In the genomic region with DNA sequence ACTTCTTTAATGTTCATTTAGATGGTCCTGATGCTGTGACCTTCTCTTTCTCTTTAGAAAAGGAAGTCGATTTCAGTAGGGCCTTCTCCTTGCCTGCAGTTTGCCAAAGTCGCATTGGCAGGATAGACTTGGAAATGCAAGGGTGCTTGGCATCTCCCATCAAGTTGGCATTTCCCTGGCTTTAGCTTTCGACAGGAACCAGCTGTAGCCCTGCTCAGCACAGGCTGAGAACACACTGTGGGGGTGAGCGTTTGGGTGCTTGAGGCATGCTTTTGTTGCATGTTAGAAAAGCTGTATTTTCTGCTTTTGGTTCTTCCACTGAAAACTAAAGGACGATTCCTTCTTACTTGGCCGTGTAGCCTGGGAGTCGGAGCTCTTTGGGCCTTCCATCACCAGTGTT, we compare ENCODE assay signal across 17 cellular contexts. TPM values are rescaled to one million over a fixed set of nuclear protein-coding genes. Genes with fewer than 3 reads are reported as not detected.
A peak's percentile ranks its signal among the peaks of the same experiment; 100 is the strongest.
DNase-seq lines count a peak whose midpoint lies in the region; ATAC-seq and TF ChIP-seq lines count a peak whose summit lies in the region.
"Had no signal": no experiment of that assay in that cellular context is flagged by ENCODE, and none has a peak within 500 bp of the region (broad histone marks: within the 10 kb centered on the region; RNA-seq: fewer than 3 reads in every experiment).

No MANE protein-coding gene starts in this region.

- H3K9me3 ChIP-seq in heart right ventricle (peaks cover 0 to 6% (median 0%) of the 10 kb centered on the region in 11 donors), ovary (no peaks in the 10 kb centered on the region), aorta (ENCODE audit: control insufficient read depth, low read length) (no peaks in the 10 kb centered on the region)

- intact Hi-C loops in heart right ventricle (cut with DNase I): no loop called here
- intact Hi-C loops in Right ventricle myocardium superior (cut with DNase I): no loop called here
- intact Hi-C loops in ovary (cut with DNase I): no loop called here
- intact Hi-C loops in aorta (cut with DNase I): no loop called here

- H3K27ac ChIP-seq in heart right ventricle: peak overlapping the region in 5 of 10 donors; percentile 5 to 65 (median 30)
- H3K27ac ChIP-seq in coronary artery: peak overlapping the region; percentile 66 to 88
- no peak overlapping the region for H3K27ac ChIP-seq in ovary
- peak overlapping the region in 1 of 2 donors; percentile 52 for H3K27ac ChIP-seq in aorta (ENCODE audit: low read depth in 1 of 2, low read length in 2 of 2)
- H3K27ac ChIP-seq: KMS-11 had no signal

- H3K4me1 ChIP-seq in heart right ventricle (peaks cover 0 to 35% (median 8%) of the 10 kb centered on the region in 9 donors), ovary (ENCODE audit: insufficient read depth) (peaks cover 33% of the 10 kb centered on the region), aorta (ENCODE audit: control insufficient read depth in 1 of 2, insufficient read depth in 2 of 2, low read length in 2 of 2) (no peaks in the 10 kb centered on the region)

- no peak overlapping the region for H3K4me3 ChIP-seq in heart right ventricle
- peak overlapping the region; percentile 35 for H3K4me3 ChIP-seq in coronary artery
- H3K4me3 ChIP-seq in ovary: no peak overlapping the region
- no peak overlapping the region for H3K4me3 ChIP-seq in aorta (ENCODE audit: low read length in 2 of 2)
- H3K4me3 ChIP-seq: smooth muscle cell had no signal

- TF ChIP-seq POLR2A in ovary (IDR thresholded peaks at IDR 0.05): no peak

- H3K27me3 ChIP-seq in heart right ventricle (no peaks in the 10 kb centered on the region), ovary (no peaks in the 10 kb centered on the region), aorta (ENCODE audit: control insufficient read depth in 1 of 2, insufficient read depth in 2 of 2, low read length in 1 of 2) (no peaks in the 10 kb centered on the region)

- TF ChIP-seq CTCF in heart right ventricle (IDR thresholded peaks at IDR 0.05) (no peak), coronary artery (IDR thresholded peaks at IDR 0.05) (no peak), ovary (IDR thresholded peaks at IDR 0.05) (no peak)

- H3K36me3 ChIP-seq in heart right ventricle (no peaks in the 10 kb centered on the region), ovary (no peaks in the 10 kb centered on the region), aorta (ENCODE audit: control insufficient read depth in 1 of 2, insufficient read depth in 2 of 2, low read length in 1 of 2) (no peaks in the 10 kb centered on the region)

- no peak for TF ChIP-seq EP300 in ovary (IDR thresholded peaks at IDR 0.05)

- ATAC-seq in heart right ventricle (peak in 5 of 8 donors; percentile 32 to 65 (median 47)), Right ventricle myocardium superior (ENCODE audit: poor library complexity) (no peak), aorta (ENCODE audit: low FRiP score) (peak; percentile 58), HG03045 (IDR thresholded peaks at IDR 0.05; ENCODE audit: unreplicated experiment) (no peak)
- ATAC-seq: HCT116, left lobe of liver had no signal

- 67 to 71% methylated on average over 7 of the region's 7 CpGs for WGBS in heart right ventricle, 2 donors
- WGBS in ovary, 3 donors: 20 to 43% (median 33%) methylated on average over 7 of the region's 7 CpGs
- 4 to 7% methylated on average over 7 of the region's 7 CpGs for WGBS in aorta, 2 donors

- DNase-seq in heart right ventricle: peak in 1 of 2 donors; percentile 14
- no peak for DNase-seq in Right ventricle myocardium superior
- DNase-seq in coronary artery (ENCODE audit: low spot score): peak; percentile 81
- DNase-seq in ovary: peak; percentile 19 to 51 (median 39)
- DNase-seq in aorta: peak in 1 of 2 donors; percentile 54
- no peak for DNase-seq in NCI-H2081 treated with DMSO at 0.1 percent for 48 hours (lab: John Stamatoyannopoulos, UW)
- no peak for DNase-seq in NCI-H345 (lab: John Stamatoyannopoulos, UW)
- DNase-seq: CD4-positive, CD25-positive, alpha-beta regulatory T cell; endodermal cell; foreskin melanocyte; NK-92 treated with Interleukin-12 subunit alpha and Interleukin-12 subunit beta, amount 100 ng/mL, for 24 hours; SHP77 treated with DMSO at 0.1 percent for 48 hours had no signal

RNA-seq across cellular contexts. Expression of gene LDLRAD3, which starts 37.7 kb away (rescaled TPM):
- total RNA-seq in heart right ventricle (1 to 10 TPM in 7 of 10 donors, under 1 TPM in 3; 0.87 to 5.1 (median 1.7) TPM), Right ventricle myocardium superior (1.2 TPM), ovary (10 to 100 TPM; 14.5 to 32.4 (median 18.8) TPM), aorta (10 to 100 TPM; 16.2 to 19.6 TPM)
- polyA plus RNA-seq in heart right ventricle (1 to 10 TPM; 1.3 to 3.2 TPM), ovary (10 to 100 TPM; 17.1 TPM), aorta (1 to 10 TPM; 2.3 to 5.5 TPM)
- total RNA-seq: CD4-positive, CD25-positive, alpha-beta regulatory T cell had no signal

Comparison
In these comparisons a context has a peak if more than half of its experiments do, and no peak if none do; other contexts are left out.
1. ATAC-seq: peak in heart right ventricle (5 of 8) and aorta (single experiment); none in Right ventricle myocardium superior (single experiment) and HG03045 (single experiment).
2. DNase-seq: peak in coronary artery (single experiment) and ovary (5 of 5); none in Right ventricle myocardium superior (single experiment), NCI-H2081 treated with DMSO at 0.1 percent for 48 hours (single experiment) and NCI-H345 (single experiment).
3. H3K27ac ChIP-seq: peak in coronary artery (2 of 2); none in ovary (0 of 2).